1 cellular context compared by ENCODE assay signal in genomic region chr16:66548868-66549267, GRCh38.
TF ChIP-seq lines count a peak whose summit lies in the region.

No MANE protein-coding gene starts in this region.

TF ChIP-seq in K562, 482 proteins besides CTCF, POLR2A, EP300 and RAD21:
- TF ChIP-seq JUN (IDR thresholded peaks at IDR 0.05; ENCODE audit: borderline replicate concordance, low read depth, low read length) (no peak), JUN (CRISPR knock-in tag; IDR thresholded peaks at IDR 0.05; ENCODE audit: borderline replicate concordance) (no peak), MLLT1 (IDR thresholded peaks at IDR 0.05) (peak in 1 of 2 experiments; percentile 74; a peak in 1 of 4 replicates)
TF ChIP-seq in K562: peak in this region for 1.
